ENCODE assay signal across 18 cellular contexts in the genomic region with DNA sequence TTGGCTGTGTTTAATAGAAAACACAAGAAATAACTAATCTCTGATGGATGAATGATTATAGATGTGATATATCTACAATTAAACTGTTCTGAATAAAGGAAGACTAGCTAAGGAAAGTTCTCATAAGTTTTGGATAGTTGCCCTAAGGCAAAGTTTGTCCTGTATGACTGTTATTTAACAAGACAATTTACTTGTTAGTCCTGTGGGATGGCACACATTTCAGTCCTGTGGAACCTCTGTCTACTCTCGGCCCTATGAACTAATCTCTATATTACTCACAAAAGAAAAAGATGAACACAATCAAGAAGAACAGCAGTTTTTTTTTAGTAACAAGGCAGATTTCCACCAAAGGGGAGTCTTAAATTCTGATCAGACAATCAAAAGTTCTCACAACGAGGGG.
DNase-seq lines count a peak whose midpoint lies in the region; ATAC-seq and TF ChIP-seq lines count a peak whose summit lies in the region.
"Had no signal": no experiment of that assay in that cellular context is flagged by ENCODE, and none has a peak within 500 bp of the region (broad histone marks: within the 10 kb centered on the region; RNA-seq: fewer than 3 reads in every experiment).

No MANE protein-coding gene starts in this region.

- CTCF ChIA-PET in activated CD4-positive, alpha-beta T cell treated with anti-CD3 and anti-CD28 coated beads, Interleukin-2, amount 10 ng/mL, durations not matched to agents 7 days and 5 days (lab: Charles Lee) = no interaction called here

- H3K27me3 ChIP-seq in RWPE2 (ENCODE audit: insufficient read depth, poor library complexity, severe bottlenecking) = no peaks in the 10 kb centered on the region

- H3K36me3 ChIP-seq in RWPE2 (ENCODE audit: low read depth) = no peaks in the 10 kb centered on the region

- POLR2A ChIA-PET in activated CD4-positive, alpha-beta T cell treated with anti-CD3 and anti-CD28 coated beads, Interleukin-2, amount 10 ng/mL, durations not matched to agents 7 days and 5 days (lab: Charles Lee) = no interaction called here

- H3K27ac Mint-ChIP-seq in activated CD4-positive, alpha-beta T cell treated with anti-CD3 and anti-CD28 coated beads, Interleukin-2, amount 10 ng/mL, durations not matched to agents 7 days and 5 days = no peak overlapping the region
- H3K27ac Mint-ChIP-seq: CD4-positive, CD25-positive, alpha-beta regulatory T cell; CD8-positive, alpha-beta T cell; H9 had no signal

- no peaks in the 10 kb centered on the region for H3K9me3 ChIP-seq in RWPE2 (ENCODE audit: severe bottlenecking)

- intact Hi-C loops in left colon (cut with DNase I, micrococcal nuclease) = no loop called here

- peak overlapping the region; percentile 55; the same call in 1 of the 2 replicates for H3K27ac ChIP-seq in C4-2B
- H3K27ac ChIP-seq in RWPE2 (ENCODE audit: poor library complexity, severe bottlenecking) = peak overlapping the region; percentile 97
- H3K27ac ChIP-seq: GM23248 had no signal

- no peaks in the 10 kb centered on the region for H3K27me3 Mint-ChIP-seq in activated CD4-positive, alpha-beta T cell treated with anti-CD3 and anti-CD28 coated beads, Interleukin-2, amount 10 ng/mL, durations not matched to agents 7 days and 5 days
- H3K27me3 Mint-ChIP-seq: CD4-positive, CD25-positive, alpha-beta regulatory T cell had no signal

- no peaks in the 10 kb centered on the region for H3K4me1 Mint-ChIP-seq in activated CD4-positive, alpha-beta T cell treated with anti-CD3 and anti-CD28 coated beads, Interleukin-2, amount 10 ng/mL, durations not matched to agents 7 days and 5 days
- H3K4me1 Mint-ChIP-seq: CD4-positive, CD25-positive, alpha-beta regulatory T cell; H9 had no signal

- H3K4me3 ChIP-seq in RWPE2 (ENCODE audit: severe bottlenecking) (no peak overlapping the region), epithelial cell of esophagus (ENCODE audit: low read length) (no peak overlapping the region)
- H3K4me3 ChIP-seq: GM12878, GM23248 had no signal

- H3K9me3 Mint-ChIP-seq in activated CD4-positive, alpha-beta T cell treated with anti-CD3 and anti-CD28 coated beads, Interleukin-2, amount 10 ng/mL, durations not matched to agents 7 days and 5 days = no peaks in the 10 kb centered on the region
- H3K9me3 Mint-ChIP-seq: CD8-positive, alpha-beta T cell; H9 had no signal

- H3K4me3 Mint-ChIP-seq in activated CD4-positive, alpha-beta T cell treated with anti-CD3 and anti-CD28 coated beads, Interleukin-2, amount 10 ng/mL, durations not matched to agents 7 days and 5 days = no peak overlapping the region
- H3K4me3 Mint-ChIP-seq: CD4-positive, CD25-positive, alpha-beta regulatory T cell; CD8-positive, alpha-beta T cell; H9 had no signal

- H3K36me3 Mint-ChIP-seq in activated CD4-positive, alpha-beta T cell treated with anti-CD3 and anti-CD28 coated beads, Interleukin-2, amount 10 ng/mL, durations not matched to agents 7 days and 5 days (ENCODE audit: low read depth) = no peaks in the 10 kb centered on the region
- H3K36me3 Mint-ChIP-seq: CD4-positive, CD25-positive, alpha-beta regulatory T cell; CD8-positive, alpha-beta T cell had no signal

- DNase-seq in RWPE2 (ENCODE audit: low spot score) = no peak
- peak; percentile 61 for DNase-seq in epithelial cell of esophagus (ENCODE audit: low read depth)
- no peak for DNase-seq in activated gamma-delta T cell (lab: John Stamatoyannopoulos, UW)
- DNase-seq in activated CD4-positive, alpha-beta T cell treated with anti-CD3 and anti-CD28 coated beads, Interleukin-2, amount 10 ng/mL, durations not matched to agents 7 days and 5 days = no peak
- no peak for DNase-seq in left colon
- no peak for DNase-seq in activated CD4-positive, alpha-beta T cell treated with anti-CD3 and anti-CD28 coated beads, Interleukin-2, amount 50 U/mL, for 48 hours
- DNase-seq: C1 segment of cervical spinal cord; Caco-2; CD4-positive, CD25-positive, alpha-beta regulatory T cell; CD8-positive, alpha-beta T cell; DMS79; EL; GDM1; GM23248; H9 had no signal

- no peak for TF ChIP-seq CTCF in C4-2B (conservative IDR thresholded peaks at IDR 0.05)
- TF ChIP-seq CTCF in RWPE2 (IDR thresholded peaks at IDR 0.05; ENCODE audit: poor library complexity, severe bottlenecking) = no peak
- TF ChIP-seq CTCF in epithelial cell of esophagus (IDR thresholded peaks at IDR 0.05; ENCODE audit: insufficient read depth, low read depth, low read length, missing control alignments) = no peak

- H3K4me1 ChIP-seq in RWPE2 (ENCODE audit: insufficient read depth, poor library complexity, severe bottlenecking) = peaks cover 50% of the 10 kb centered on the region
- H3K4me1 ChIP-seq: Caco-2 had no signal

- no peak for ATAC-seq in RWPE2 (ENCODE audit: low read depth)
- no peak for ATAC-seq in left colon
- ATAC-seq: CD8-positive, alpha-beta T cell; GM12878; HCT116 had no signal
